ENCODE assay signal across 17 cellular contexts in genomic region chr9:138067594-138068367, GRCh38.
DNase-seq lines count a peak whose midpoint lies in the region; ATAC-seq and TF ChIP-seq lines count a peak whose summit lies in the region.
"Had no signal": no experiment of that assay in that cellular context is flagged by ENCODE, and none has a peak within 500 bp of the region (broad histone marks: within the 10 kb centered on the region; RNA-seq: fewer than 3 reads in every experiment).

No MANE protein-coding gene starts in this region.

- no peaks in the 10 kb centered on the region for H3K9me3 Mint-ChIP-seq in endodermal cell
- H3K9me3 Mint-ChIP-seq: CD4-positive, alpha-beta memory T cell had no signal

- WGBS in endodermal cell (ENCODE audit: insufficient coverage in 1 of 2, insufficient read length in 1 of 2), 2 experiments, result 90 to 94% methylated on average over 16 to 17 of the region's 17 CpGs

- H3K36me3 Mint-ChIP-seq in endodermal cell (ENCODE audit: low read depth), result peaks cover 5% of the 10 kb centered on the region
- H3K36me3 Mint-ChIP-seq: CD4-positive, alpha-beta memory T cell had no signal

- no peaks in the 10 kb centered on the region; the same call in 1 of the 2 replicates for H3K36me3 ChIP-seq in H7 (replicated peaks; ENCODE audit: control insufficient read depth, insufficient read depth, low read length)
- H3K36me3 ChIP-seq in endodermal cell (ENCODE audit: control insufficient read depth, insufficient read depth, low read length), result no peaks in the 10 kb centered on the region
- H3K36me3 ChIP-seq: MG63 had no signal

- H3K4me3 Mint-ChIP-seq in endodermal cell, result no peak overlapping the region

- H3K27ac ChIP-seq in endodermal cell (ENCODE audit: low read depth, low read length), result no peak overlapping the region

- TF ChIP-seq CTCF in endodermal cell (conservative IDR thresholded peaks at IDR 0.05), result no peak

- peak overlapping the region; percentile 46 for H3K27ac Mint-ChIP-seq in endodermal cell
- H3K27ac Mint-ChIP-seq: CD4-positive, alpha-beta memory T cell had no signal

- no peak overlapping the region for H3K4me3 ChIP-seq in H7 (ENCODE audit: insufficient read depth, low read depth, low read length)
- H3K4me3 ChIP-seq in endodermal cell (ENCODE audit: low read length), result no peak overlapping the region
- H3K4me3 ChIP-seq: MG63 had no signal

- peak; percentile 40 for DNase-seq in activated CD8-positive, alpha-beta memory T cell treated with anti-CD3 and anti-CD28 coated beads, Interleukin-2, amount 50 U/mL, for 48 hours
- no peak for DNase-seq in activated CD8-positive, alpha-beta memory T cell treated with anti-CD3 and anti-CD28 coated beads, Interleukin-2, amount 50 U/mL, for 4 hours
- DNase-seq in H7, result peak; percentile 22
- peak; percentile 31 for DNase-seq in endodermal cell
- peak; percentile 30 for DNase-seq in sciatic nerve (ENCODE audit: low spot score)
- DNase-seq in KG1 (lab: John Stamatoyannopoulos, UW), result no peak
- no peak for DNase-seq in middle frontal gyrus (ENCODE audit: extremely low spot score, low spot score)
- DNase-seq: Calu3; CD4-positive, alpha-beta memory T cell; GOT3; MG63; NCI-H1092 treated with DMSO at 0.1 percent for 48 hours; NCI-H1694; NCI-H510A treated with DMSO at 0.1 percent for 48 hours; NCI-H82; PC-3 had no signal

- intact Hi-C loops in sciatic nerve (cut with DNase I), result no loop called here

- no peaks in the 10 kb centered on the region for H3K27me3 Mint-ChIP-seq in endodermal cell (ENCODE audit: insufficient read depth)

- H3K9me3 ChIP-seq in endodermal cell (ENCODE audit: control insufficient read depth, low read length), result peaks cover 17% of the 10 kb centered on the region
- H3K9me3 ChIP-seq: MG63 had no signal

- no peak for ATAC-seq in sciatic nerve
- no peak for ATAC-seq in GM19351 (IDR thresholded peaks at IDR 0.05; ENCODE audit: unreplicated experiment)
- ATAC-seq: PC-3 had no signal

- H3K4me1 ChIP-seq in endodermal cell (ENCODE audit: control insufficient read depth, insufficient read depth, low read length), result no peaks in the 10 kb centered on the region

- H3K9ac ChIP-seq in endodermal cell (ENCODE audit: extremely low read depth, low read length, poor library complexity, severe bottlenecking), result no peak overlapping the region

- peaks cover 3% of the 10 kb centered on the region for H3K4me1 Mint-ChIP-seq in endodermal cell
- H3K4me1 Mint-ChIP-seq: CD4-positive, alpha-beta memory T cell had no signal

- H3K27me3 ChIP-seq in H7 (ENCODE audit: control insufficient read depth, insufficient read depth, low read length), result no peaks in the 10 kb centered on the region
- no peaks in the 10 kb centered on the region for H3K27me3 ChIP-seq in endodermal cell (ENCODE audit: control insufficient read depth, insufficient read depth, low read length, poor library complexity, severe bottlenecking)
- H3K27me3 ChIP-seq: MG63 had no signal

Comparison
In these comparisons a context has a peak if more than half of its experiments do, and no peak if none do; other contexts are left out.
1. DNase-seq: peak in activated CD8-positive, alpha-beta memory T cell treated with anti-CD3 and anti-CD28 coated beads, Interleukin-2, amount 50 U/mL, for 48 hours (single experiment), H7 (single experiment), endodermal cell (single experiment) and sciatic nerve (single experiment); none in activated CD8-positive, alpha-beta memory T cell treated with anti-CD3 and anti-CD28 coated beads, Interleukin-2, amount 50 U/mL, for 4 hours (single experiment), KG1 (single experiment) and middle frontal gyrus (single experiment).